Comparison of ENCODE assay signal across 9 cellular contexts in the genomic region with DNA sequence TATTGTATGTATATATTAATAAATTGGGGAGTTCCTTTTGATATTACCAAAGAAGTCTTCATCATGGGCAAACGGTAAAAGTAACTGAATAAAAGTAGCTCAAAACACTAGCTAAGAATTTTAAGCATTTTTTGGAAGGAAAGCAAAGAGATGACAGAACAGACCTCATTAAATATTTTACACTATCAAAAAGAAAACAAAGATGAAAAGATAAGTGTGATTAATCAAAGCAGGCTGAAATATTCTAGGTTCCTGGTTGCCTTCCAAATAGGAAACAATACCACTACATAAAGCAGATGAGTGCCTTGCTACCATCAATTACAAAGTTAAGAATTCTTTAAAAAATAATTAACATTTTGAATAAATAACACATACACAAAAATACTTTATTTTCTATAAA.
"Had no signal": no experiment of that assay in that cellular context is flagged by ENCODE, and none has a peak within 500 bp of the region (broad histone marks: within the 10 kb centered on the region; RNA-seq: fewer than 3 reads in every experiment).

No MANE protein-coding gene starts in this region.

- H2AFZ ChIP-seq: GM23248 had no signal

- ATAC-seq: HepG2 had no signal

- H3K4me3 ChIP-seq: GM23248 had no signal

- DNase-seq: GM23248, H9, HCEC 1CT, KBM-7 had no signal

- FAIRE-seq: H1, H54, HepG2 had no signal

- H3K9ac ChIP-seq: GM23248 had no signal

- H3K27ac ChIP-seq: GM23248, HL-60 had no signal

- H3K27ac Mint-ChIP-seq: H9 had no signal

- H3K4me3 Mint-ChIP-seq: H9 had no signal

- H3K9me3 Mint-ChIP-seq: H9, IgD-negative memory B cell had no signal
